8 cellular contexts compared by ENCODE assay signal in the genomic region with DNA sequence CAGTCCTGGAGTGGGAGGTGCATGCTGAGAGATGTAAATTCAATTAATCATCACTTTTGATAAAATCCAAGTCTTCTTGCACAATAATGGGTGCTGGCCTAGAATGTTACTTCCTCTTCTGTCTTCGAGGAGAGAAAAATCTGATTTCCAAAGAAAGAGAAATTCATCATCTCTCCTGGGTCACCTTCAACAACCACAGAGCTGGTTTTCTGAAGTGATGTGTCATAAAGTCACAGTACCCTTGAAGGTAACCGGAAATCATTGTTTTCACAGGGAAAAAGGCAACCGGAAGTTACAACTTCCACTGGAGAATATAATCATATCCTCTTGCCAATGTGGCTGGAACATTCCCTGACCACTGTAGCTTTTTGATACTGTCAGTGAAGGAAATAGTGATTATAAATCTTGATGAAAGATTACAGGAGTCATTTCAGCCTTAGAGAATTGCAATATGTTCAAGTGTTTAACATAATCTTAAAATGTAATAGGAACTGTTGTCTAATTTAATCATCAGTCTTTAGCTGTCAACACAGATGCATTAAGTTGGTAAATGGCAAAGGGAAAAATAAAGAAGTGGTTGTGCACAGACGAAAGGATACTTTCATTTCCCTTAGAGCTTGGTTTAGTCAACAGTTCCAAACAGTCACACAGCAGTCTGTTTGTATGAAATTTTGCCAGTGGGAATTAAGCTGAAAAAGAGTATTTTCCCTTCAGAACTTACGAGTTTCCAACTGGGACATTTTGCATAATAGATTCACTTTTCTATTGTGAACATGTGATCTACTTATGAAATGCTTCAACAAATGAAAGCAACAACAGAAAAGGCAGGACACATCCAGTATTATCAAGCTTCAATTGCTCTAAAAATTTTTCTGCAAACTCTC.
A peak's percentile ranks its signal among the peaks of the same experiment; 100 is the strongest.
DNase-seq lines count a peak whose midpoint lies in the region; ATAC-seq, FAIRE-seq and TF ChIP-seq lines count a peak whose summit lies in the region.

No MANE protein-coding gene starts in this region.

- TF ChIP-seq CTCF in HCT116 (IDR thresholded peaks at IDR 0.05 in 2 of 3, conservative IDR thresholded peaks at IDR 0.05 in 1 of 3; ENCODE audit: borderline replicate concordance in 1 of 3, insufficient read depth in 1 of 3, low read depth in 2 of 3, low read length in 2 of 3): no peak
- TF ChIP-seq CTCF in SK-N-SH (IDR thresholded peaks at IDR 0.05): no peak
- no peak for TF ChIP-seq CTCF in pancreas (IDR thresholded peaks at IDR 0.05)

- RAD21 ChIA-PET in HCT116 (lab: Charles Lee; ENCODE audit: low non-redundant PET in 1 of 2, low total read pairs in 2 of 2, uncharacterized antibody in 2 of 2, unreplicated experiment in 2 of 2): no interaction called here

- H3K4me3 ChIP-seq in HCT116 (replicated peaks in 1 of 2; ENCODE audit: low read depth in 1 of 2, low read length in 2 of 2): no peak overlapping the region
- no peak overlapping the region for H3K4me3 ChIP-seq in SK-N-SH (ENCODE audit: low read depth in 2 of 2, low read length in 1 of 2)
- no peak overlapping the region for H3K4me3 ChIP-seq in pancreas

- H3K9me2 ChIP-seq in HCT116 (ENCODE audit: insufficient read depth) (no peaks in the 10 kb centered on the region), SK-N-SH (no peaks in the 10 kb centered on the region)

- peaks cover 26% of the 10 kb centered on the region for H3F3A ChIP-seq in SK-N-SH (replicated peaks; ENCODE audit: insufficient read depth)

- H3K36me3 ChIP-seq in HCT116 (ENCODE audit: control insufficient read depth in 1 of 2, insufficient read depth in 2 of 2, low read length in 2 of 2) (no peaks in the 10 kb centered on the region), SK-N-SH (replicated peaks in 1 of 2; ENCODE audit: control insufficient read depth in 1 of 2, insufficient read depth in 2 of 2, low read length in 1 of 2) (no peaks in the 10 kb centered on the region), pancreas (no peaks in the 10 kb centered on the region)

- no peaks in the 10 kb centered on the region for H3K4me1 ChIP-seq in HCT116 (ENCODE audit: control insufficient read depth in 1 of 2, insufficient read depth in 2 of 2, low read length in 2 of 2)
- peaks cover 0 to 26% of the 10 kb centered on the region in 2 experiments; a peak in 2 of 4 replicates for H3K4me1 ChIP-seq in SK-N-SH (ENCODE audit: control insufficient read depth in 1 of 2, insufficient read depth in 2 of 2, low read depth in 1 of 2, low read length in 1 of 2)
- no peaks in the 10 kb centered on the region for H3K4me1 ChIP-seq in pancreas

- POLR2A ChIA-PET in HCT116 (lab: Charles Lee) (no interaction called here), SK-N-SH (lab: Yijun Ruan, JAX) (no interaction called here)

- no TSS peak for BruUV-seq in HCT116 (replicated peaks; lab: Mats Ljungman, UMichigan)

- WGBS in SK-N-SH (ENCODE audit: low lambda C conversion rate): 41% methylated on average over 5 of the region's 5 CpGs
- WGBS in pancreas, 2 donors: 37% methylated on average over 5 of the region's 5 CpGs

- H2AFZ ChIP-seq in HCT116 (ENCODE audit: low read depth, low read length, poor library complexity, severe bottlenecking) (peak overlapping the region; percentile 26), SK-N-SH (ENCODE audit: low read depth) (peak overlapping the region; percentile 89)

- TF ChIP-seq RAD21 in HCT116 (IDR thresholded peaks at IDR 0.05; ENCODE audit: low read depth) (no peak), SK-N-SH (IDR thresholded peaks at IDR 0.05; ENCODE audit: low read length) (no peak)

- FAIRE-seq in pancreas (lab: Jason Lieb, UNC): no peak

- H3K9me3 ChIP-seq in HCT116 (ENCODE audit: control insufficient read depth in 1 of 2, insufficient read depth in 1 of 2, low read depth in 1 of 2, low read length in 2 of 2) (no peaks in the 10 kb centered on the region), SK-N-SH (no peaks in the 10 kb centered on the region), pancreas (no peaks in the 10 kb centered on the region)

- H4K20me1 ChIP-seq in HCT116 (ENCODE audit: insufficient read depth) (no peaks in the 10 kb centered on the region), SK-N-SH (ENCODE audit: insufficient read depth) (no peaks in the 10 kb centered on the region)

- no peak overlapping the region for H3K4me2 ChIP-seq in HCT116 (ENCODE audit: low read length)
- peak overlapping the region; percentile 43; the same call in 1 of the 2 replicates for H3K4me2 ChIP-seq in SK-N-SH

- ATAC-seq in HCT116 (no peak), esophagus mucosa (peak; percentile 52), pancreas (peak in 3 of 4 donors; percentile 38 to 75 (median 71)), GM18519 (IDR thresholded peaks at IDR 0.05; ENCODE audit: low FRiP score, unreplicated experiment) (no peak), HG03135 (IDR thresholded peaks at IDR 0.05; ENCODE audit: unreplicated experiment) (no peak)

- no peak overlapping the region for H3K9ac ChIP-seq in HCT116 (ENCODE audit: low read length)
- peak overlapping the region; percentile 33 for H3K9ac ChIP-seq in SK-N-SH

- TF ChIP-seq EP300 in SK-N-SH (IDR thresholded peaks at IDR 0.05; ENCODE audit: borderline replicate concordance in 1 of 2, low read depth in 1 of 2, low read length in 1 of 2): peak in 1 of 2 experiments; percentile 17; a peak in 1 of 4 replicates

- no peaks in the 10 kb centered on the region for H3K79me2 ChIP-seq in HCT116 (ENCODE audit: insufficient read depth, low read length)
- H3K79me2 ChIP-seq in SK-N-SH (ENCODE audit: insufficient read depth): no peaks in the 10 kb centered on the region

- CTCF ChIA-PET in HCT116 (lab: Charles Lee) (no interaction called here), SK-N-SH (lab: Yijun Ruan, JAX) (interaction anchor here (1.3 kb wide), 1 partner anchor 91 kb away, joined by 3 read pairs; no protein-coding TSS in a partner anchor)

- no peak for TF ChIP-seq POLR2A in HCT116 (IDR thresholded peaks at IDR 0.05; ENCODE audit: borderline replicate concordance, extremely low read depth, insufficient read depth, insufficient read length)

- H3K27me3 ChIP-seq in HCT116 (ENCODE audit: insufficient read depth, low read length) (no peaks in the 10 kb centered on the region), SK-N-SH (ENCODE audit: insufficient read depth) (no peaks in the 10 kb centered on the region), pancreas (no peaks in the 10 kb centered on the region)

- intact Hi-C loops in HCT116 (cut with micrococcal nuclease): no loop called here
- intact Hi-C loops in pancreas (cut with DNase I): no loop called here

- no peak overlapping the region for H3K27ac ChIP-seq in HCT116 (ENCODE audit: low read depth, low read length)
- H3K27ac ChIP-seq in SK-N-SH (ENCODE audit: low read depth in 2 of 2, low read length in 1 of 2): peak overlapping the region in 1 of 2 experiments; percentile 64; a peak in 2 of 4 replicates
- H3K27ac ChIP-seq in pancreas: peak overlapping the region in 3 of 4 donors; percentile 8 to 39 (median 24)

- no peak for DNase-seq in HCT116 (ENCODE audit: low read depth, low spot score)
- DNase-seq in SK-N-SH: no peak
- no peak for DNase-seq in pancreas
- DNase-seq in DMS153 treated with DMSO at 0.1 percent for 48 hours (lab: John Stamatoyannopoulos, UW; ENCODE audit: unreplicated experiment): no peak
- DNase-seq in NCI-H2171 (lab: John Stamatoyannopoulos, UW): no peak

TF ChIP-seq in HCT116, 20 proteins besides CTCF, POLR2A, EP300 and RAD21 (continues in another document):
- TF ChIP-seq ZFX (IDR thresholded peaks at IDR 0.05) (no peak), ELF1 (IDR thresholded peaks at IDR 0.05; ENCODE audit: borderline replicate concordance, low read depth) (no peak), SP1 (IDR thresholded peaks at IDR 0.05; ENCODE audit: low read depth) (no peak)
- TF ChIP-seq, protein P1, sequence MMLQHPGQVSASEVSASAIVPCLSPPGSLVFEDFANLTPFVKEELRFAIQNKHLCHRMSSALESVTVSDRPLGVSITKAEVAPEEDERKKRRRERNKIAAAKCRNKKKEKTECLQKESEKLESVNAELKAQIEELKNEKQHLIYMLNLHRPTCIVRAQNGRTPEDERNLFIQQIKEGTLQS (IDR thresholded peaks at IDR 0.05): no peak

TF ChIP-seq in SK-N-SH, 30 proteins besides CTCF, POLR2A, EP300 and RAD21 (continues in another document):
- TF ChIP-seq, protein P2, sequence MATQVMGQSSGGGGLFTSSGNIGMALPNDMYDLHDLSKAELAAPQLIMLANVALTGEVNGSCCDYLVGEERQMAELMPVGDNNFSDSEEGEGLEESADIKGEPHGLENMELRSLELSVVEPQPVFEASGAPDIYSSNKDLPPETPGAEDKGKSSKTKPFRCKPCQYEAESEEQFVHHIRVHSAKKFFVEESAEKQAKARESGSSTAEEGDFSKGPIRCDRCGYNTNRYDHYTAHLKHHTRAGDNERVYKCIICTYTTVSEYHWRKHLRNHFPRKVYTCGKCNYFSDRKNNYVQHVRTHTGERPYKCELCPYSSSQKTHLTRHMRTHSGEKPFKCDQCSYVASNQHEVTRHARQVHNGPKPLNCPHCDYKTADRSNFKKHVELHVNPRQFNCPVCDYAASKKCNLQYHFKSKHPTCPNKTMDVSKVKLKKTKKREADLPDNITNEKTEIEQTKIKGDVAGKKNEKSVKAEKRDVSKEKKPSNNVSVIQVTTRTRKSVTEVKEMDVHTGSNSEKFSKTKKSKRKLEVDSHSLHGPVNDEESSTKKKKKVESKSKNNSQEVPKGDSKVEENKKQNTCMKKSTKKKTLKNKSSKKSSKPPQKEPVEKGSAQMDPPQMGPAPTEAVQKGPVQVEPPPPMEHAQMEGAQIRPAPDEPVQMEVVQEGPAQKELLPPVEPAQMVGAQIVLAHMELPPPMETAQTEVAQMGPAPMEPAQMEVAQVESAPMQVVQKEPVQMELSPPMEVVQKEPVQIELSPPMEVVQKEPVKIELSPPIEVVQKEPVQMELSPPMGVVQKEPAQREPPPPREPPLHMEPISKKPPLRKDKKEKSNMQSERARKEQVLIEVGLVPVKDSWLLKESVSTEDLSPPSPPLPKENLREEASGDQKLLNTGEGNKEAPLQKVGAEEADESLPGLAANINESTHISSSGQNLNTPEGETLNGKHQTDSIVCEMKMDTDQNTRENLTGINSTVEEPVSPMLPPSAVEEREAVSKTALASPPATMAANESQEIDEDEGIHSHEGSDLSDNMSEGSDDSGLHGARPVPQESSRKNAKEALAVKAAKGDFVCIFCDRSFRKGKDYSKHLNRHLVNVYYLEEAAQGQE (IDR thresholded peaks at IDR 0.05; ENCODE audit: low read depth, low read length): no peak
- no peak for TF ChIP-seq MEF2A (IDR thresholded peaks at IDR 0.05; ENCODE audit: borderline replicate concordance, low read depth)

Comparison
In these comparisons a context has a peak if more than half of its experiments do, and no peak if none do; other contexts are left out.
1. ATAC-seq: peak in esophagus mucosa (single experiment) and pancreas (3 of 4); none in HCT116 (single experiment), GM18519 (single experiment) and HG03135 (single experiment).